ENCODE assay signal across 17 cellular contexts in the genomic region with DNA sequence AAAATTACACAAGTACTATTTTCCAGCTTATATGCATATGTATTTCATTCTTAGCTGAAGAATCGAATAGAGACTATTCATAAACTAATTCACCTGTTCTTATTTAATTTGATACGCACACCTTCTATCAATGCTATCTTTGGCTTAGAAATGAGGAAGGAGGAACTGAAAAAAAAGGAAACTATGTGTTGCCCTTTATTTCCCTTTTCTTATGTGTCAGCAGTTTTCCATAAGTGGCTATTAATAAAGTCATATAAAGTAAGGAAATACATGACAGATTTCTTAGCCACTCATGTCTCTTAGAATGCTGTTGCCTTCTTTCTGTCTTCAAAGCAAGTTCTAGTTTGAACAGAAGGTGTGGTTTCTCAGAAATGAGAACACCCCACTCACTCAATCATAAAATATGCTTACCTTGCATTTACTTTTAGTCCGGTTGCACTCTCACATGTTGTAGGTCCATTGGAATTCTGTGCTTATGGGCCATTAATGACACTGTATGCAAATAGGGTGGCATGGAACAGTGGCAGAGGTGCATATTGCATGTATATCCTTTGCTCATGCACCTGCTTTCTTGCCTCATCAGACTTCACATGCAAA.
DNase-seq lines count a peak whose midpoint lies in the region.
"Had no signal": no experiment of that assay in that cellular context is flagged by ENCODE, and none has a peak within 500 bp of the region (broad histone marks: within the 10 kb centered on the region; RNA-seq: fewer than 3 reads in every experiment).

No MANE protein-coding gene starts in this region.

- peak; percentile 13 for DNase-seq in GDM1 (lab: John Stamatoyannopoulos, UW)
- peak; percentile 1 for DNase-seq in MV-4-11 (lab: John Stamatoyannopoulos, UW)
- DNase-seq in OCI-M1 (lab: John Stamatoyannopoulos, UW) = peak; percentile 16
- peak; percentile 5 for DNase-seq in medulla oblongata (ENCODE audit: extremely low spot score)
- no peak for DNase-seq in glomerular visceral epithelial cell (ENCODE audit: extremely low spot score)
- DNase-seq in dermis blood vessel endothelial cell = no peak
- DNase-seq in DMS53 treated with DMSO at 0.1 percent for 48 hours (lab: John Stamatoyannopoulos, UW; ENCODE audit: unreplicated experiment) = no peak
- DNase-seq: BE2C; Calu3; CD4-positive, alpha-beta memory T cell; DMS79; GOT3; MG63; NCI-H187; NCI-H345; SHP77; T-helper 2 cell had no signal

Comparison
In these comparisons a context has a peak if more than half of its experiments do, and no peak if none do; other contexts are left out.
1. DNase-seq: peak in GDM1 (single experiment), MV-4-11 (single experiment), OCI-M1 (single experiment) and medulla oblongata (single experiment); none in glomerular visceral epithelial cell (single experiment), dermis blood vessel endothelial cell (single experiment) and DMS53 treated with DMSO at 0.1 percent for 48 hours (single experiment).